8 cellular contexts compared by ENCODE assay signal in the genomic region with DNA sequence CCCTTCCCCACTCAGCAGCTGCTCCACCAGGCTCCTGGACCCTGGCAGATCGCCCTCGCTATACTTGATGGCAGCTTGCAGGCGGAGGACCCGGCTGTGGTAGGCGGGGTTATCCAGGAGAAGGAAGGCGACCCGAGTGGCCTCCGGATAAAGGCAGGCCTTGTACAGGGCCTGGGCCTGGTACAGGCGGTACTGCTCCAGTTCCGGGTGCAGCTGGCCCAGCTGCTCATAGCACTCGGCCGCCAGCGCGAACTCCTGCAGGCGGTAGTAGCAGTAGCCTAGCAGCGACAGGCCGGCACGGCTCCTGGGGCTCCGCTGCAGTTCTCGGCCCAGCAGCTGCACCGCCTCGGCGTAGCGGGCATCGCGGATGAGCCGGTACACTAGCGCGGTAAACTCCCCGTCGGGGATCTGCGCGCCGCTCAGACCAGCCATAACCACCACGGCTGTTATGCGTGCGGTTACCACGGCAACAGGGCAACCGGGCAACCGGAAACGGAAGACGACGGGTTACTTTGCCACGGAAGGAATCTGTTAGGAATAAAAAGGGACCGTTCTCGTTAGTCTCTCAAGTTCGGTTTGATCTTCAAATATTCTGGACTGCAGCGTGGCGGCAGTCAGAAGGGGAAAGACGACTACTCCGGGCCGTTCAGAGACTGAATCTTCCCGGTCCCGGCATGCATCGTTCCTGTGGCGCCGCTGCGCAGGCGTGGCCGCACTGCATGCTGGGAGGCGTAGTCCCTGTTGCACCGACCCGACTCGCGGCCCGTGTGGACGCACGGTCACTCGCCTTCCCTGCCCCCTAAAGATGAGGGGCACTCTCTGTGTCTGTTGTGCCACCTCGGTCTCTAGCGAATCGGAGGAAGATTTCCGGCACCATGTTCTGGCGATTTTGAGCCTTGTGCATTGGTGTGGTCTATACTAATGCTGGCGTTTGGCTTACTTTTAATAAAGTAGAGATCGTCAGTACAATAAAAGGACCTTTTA.
DNase-seq lines count a peak whose midpoint lies in the region; ATAC-seq and TF ChIP-seq lines count a peak whose summit lies in the region.

No MANE protein-coding gene starts in this region.

- ATAC-seq in GM18505 (IDR thresholded peaks at IDR 0.05; ENCODE audit: unreplicated experiment) (peak; percentile 95), HG02943 (IDR thresholded peaks at IDR 0.05; ENCODE audit: low read depth, unreplicated experiment) (peak; percentile 96)

- TF ChIP-seq POLR2A in GM18505 (IDR thresholded peaks at IDR 0.05; ENCODE audit: borderline replicate concordance, extremely low read depth, insufficient read depth, insufficient read length), result peak; percentile 71

- DNase-seq in NCI-H2029 (lab: John Stamatoyannopoulos, UW) (peak; percentile 76), T-helper 9 cell (peak; percentile 87), astrocyte of the hippocampus (ENCODE audit: low read depth, low spot score) (peak; percentile 95), hippocampal formation (lab: John Stamatoyannopoulos, UW) (peak; percentile 84 to 90), renal cortical epithelial cell (ENCODE audit: low read depth) (peak; percentile 80), NCI-H1048 (lab: John Stamatoyannopoulos, UW) (no peak)
